Comparison of ENCODE assay signal across 16 cellular contexts in genomic region chr7:114930107-114930521, GRCh38. TPM values are rescaled to one million over a fixed set of nuclear protein-coding genes. Genes with fewer than 3 reads are reported as not detected.
DNase-seq lines count a peak whose midpoint lies in the region; ATAC-seq, FAIRE-seq and TF ChIP-seq lines count a peak whose summit lies in the region.
"Had no signal": no experiment of that assay in that cellular context is flagged by ENCODE, and none has a peak within 500 bp of the region (broad histone marks: within the 10 kb centered on the region; RNA-seq: fewer than 3 reads in every experiment).

No MANE protein-coding gene starts in this region.

- H3K4me1 ChIP-seq in GM12878 (ENCODE audit: control insufficient read depth, insufficient read depth, low read length): peaks cover 22% of the 10 kb centered on the region
- peaks cover 35 to 95% of the 10 kb centered on the region in 2 donors for H3K4me1 ChIP-seq in left lung

- CTCF ChIA-PET in GM12878 (lab: Yijun Ruan, JAX): interaction anchor here (1.1 to 7.8 kb wide), 3 partner anchors 10 to 13 kb away, joined by 4 to 48 read pairs (median 11); no protein-coding TSS in a partner anchor

- no peaks in the 10 kb centered on the region for H4K20me1 ChIP-seq in GM12878 (ENCODE audit: control insufficient read depth, insufficient read depth)

- POLR2A ChIA-PET in GM12878 (lab: Charles Lee): interaction anchor here (1.0 kb wide), 1 partner anchor 12 kb away, joined by 7 read pairs; no protein-coding TSS in a partner anchor

- H3K9me3 ChIP-seq in GM12878 (replicated peaks; ENCODE audit: control insufficient read depth, insufficient read depth, low read length) (no peaks in the 10 kb centered on the region), left lung (no peaks in the 10 kb centered on the region)

- no peak for TF ChIP-seq RAD21 in GM12878 (IDR thresholded peaks at IDR 0.05; ENCODE audit: insufficient read depth, low read depth, low read length)

- no peak overlapping the region for H2AFZ ChIP-seq in GM12878 (ENCODE audit: control insufficient read depth, low read depth, low read length)

- BruUV-seq in GM12878 (replicated peaks; lab: Mats Ljungman, UMichigan): no TSS peak

- in situ Hi-C loops in GM12878 (cut with MboI): no loop called here

- no peak for TF ChIP-seq CTCF in GM12878 (IDR thresholded peaks at IDR 0.05 in 2 of 3, conservative IDR thresholded peaks at IDR 0.05 in 1 of 3; ENCODE audit: control insufficient read depth in 2 of 3, extremely low read depth in 1 of 3, insufficient read depth in 1 of 3, low read depth in 3 of 3, low read length in 3 of 3)
- no peak for TF ChIP-seq CTCF in left lung (IDR thresholded peaks at IDR 0.05)

- H3K79me2 ChIP-seq in GM12878 (ENCODE audit: control insufficient read depth, insufficient read depth, low read length): peaks cover 98% of the 10 kb centered on the region

- DNase-seq in AG20443 (ENCODE audit: low spot score) (peak; percentile 7), H7 (peak; percentile 21), GM12878 (ENCODE audit: low read depth, low spot score) (no peak), left lung (no peak), pons (ENCODE audit: low spot score) (no peak), Kasumi-1 (lab: John Stamatoyannopoulos, UW) (no peak)
- DNase-seq in stimulated activated CD4-positive, alpha-beta T cell treated with anti-CD3 and anti-CD28 coated beads, Interleukin-2, amount 100 ng/mL, for 24 hours: no peak
- DNase-seq: activated CD4-positive, alpha-beta T cell treated with anti-CD3 and anti-CD28 coated beads, Interleukin-2, amount 50 U/mL, for 4 hours; DMS79; glutamatergic neuron; NCI-H1105 treated with DMSO at 0.1 percent for 48 hours; NCI-H345; trophoblast cell had no signal

- H3K27me3 ChIP-seq in H7 (ENCODE audit: control insufficient read depth, insufficient read depth, low read length) (no peaks in the 10 kb centered on the region), GM12878 (replicated peaks in 1 of 2; ENCODE audit: control insufficient read depth in 2 of 2, insufficient read depth in 2 of 2, low read length in 1 of 2) (no peaks in the 10 kb centered on the region), left lung (no peaks in the 10 kb centered on the region)

- no peak for FAIRE-seq in GM12878 (lab: Jason Lieb, UNC)

- SMC1A ChIA-PET in GM12878 (lab: Charles Lee; ENCODE audit: uncharacterized antibody, unreplicated experiment): interaction anchor here (1.0 to 8.9 kb wide), 5 partner anchors 9 to 64 kb away, joined by 4 to 122 read pairs (median 10); partner anchors contain the start of gene MDFIC

- intact Hi-C loops in GM12878 (cut with micrococcal nuclease; ENCODE audit: unreplicated experiment) (no loop called here), left lung (cut with DNase I) (loop anchor here in 1 of 2 donors (10.0 kb wide), 1 partner anchor 75 kb away; no protein-coding TSS in a partner anchor)

- ATAC-seq in GM12878 (no peak), left lung (peak; percentile 21), GM18502 (IDR thresholded peaks at IDR 0.05; ENCODE audit: poor library complexity, unreplicated experiment) (no peak)
- ATAC-seq: HCT116 had no signal

- TF ChIP-seq EP300 in GM12878 (IDR thresholded peaks at IDR 0.05; ENCODE audit: borderline replicate concordance in 1 of 2, control insufficient read depth in 1 of 2, low read depth in 2 of 2, low read length in 2 of 2): no peak

- TF ChIP-seq POLR2A in GM12878 (IDR thresholded peaks at IDR 0.05; ENCODE audit: low read depth, low read length): no peak

- 37% methylated on average over 3 of the region's 3 CpGs for WGBS in GM12878 (ENCODE audit: insufficient coverage, insufficient replicate concordance, low lambda C conversion rate, missing lambda C conversion rate)

- no peaks in the 10 kb centered on the region for H3K36me3 ChIP-seq in H7 (replicated peaks; ENCODE audit: control insufficient read depth, insufficient read depth, low read length)
- no peaks in the 10 kb centered on the region for H3K36me3 ChIP-seq in GM12878 (ENCODE audit: control insufficient read depth in 2 of 2, insufficient read depth in 2 of 2, low read length in 1 of 2)
- no peaks in the 10 kb centered on the region for H3K36me3 ChIP-seq in left lung

- peak overlapping the region; percentile 92 for H3K27ac ChIP-seq in GM12878 (ENCODE audit: control insufficient read depth, insufficient read depth)
- H3K27ac ChIP-seq in left lung: peak overlapping the region; percentile 68 to 69

- no peak overlapping the region for H3K4me3 ChIP-seq in H7 (ENCODE audit: insufficient read depth, low read depth, low read length)
- peak overlapping the region; percentile 29 for H3K4me3 ChIP-seq in GM12878
- H3K4me3 ChIP-seq in left lung: no peak overlapping the region
- H3K4me3 ChIP-seq: lung had no signal

- RAD21 ChIA-PET in GM12878 (lab: Charles Lee; ENCODE audit: unreplicated experiment): interaction anchor here (1.0 to 2.0 kb wide), 4 partner anchors 9 to 65 kb away, joined by 4 to 10 read pairs (median 4); no protein-coding TSS in a partner anchor

- H3K4me2 ChIP-seq in GM12878 (ENCODE audit: control insufficient read depth, insufficient read depth): peak overlapping the region; percentile 92

- H3K9ac ChIP-seq in GM12878 (ENCODE audit: control insufficient read depth, insufficient read depth, low read length): peak overlapping the region; percentile 49

TF ChIP-seq in GM12878, 131 proteins besides CTCF, POLR2A, EP300 and RAD21:
- TF ChIP-seq IKZF1 (conservative IDR thresholded peaks at IDR 0.05) (peak; percentile 21; the same call in 1 of the 2 replicates), CREB1 (IDR thresholded peaks at IDR 0.05; ENCODE audit: low read depth) (no peak), NR2C1 (IDR thresholded peaks at IDR 0.05) (no peak)

RNA-seq across cellular contexts. Expression of gene MDFIC, which starts 8.2 kb away (rescaled TPM):
- 14.4 and 16.8 TPM in 2 replicates for total RNA-seq in H7 (2014; rRNA removed; shearing (Covaris generic))
- 50.7 and 52.3 TPM in 2 replicates for total RNA-seq in GM12878 (2013; cell fraction: nucleolus; rRNA removed)
- 49.3 and 57.8 TPM in 2 replicates for total RNA-seq in GM12878 (2014; rRNA removed)
- total RNA-seq in GM12878 (2014; rRNA removed; fragmentation: Illumina TruSeq; extraction: Trizol): 54.7 and 58.4 TPM in 2 replicates
- 39.0 and 50.5 TPM in 2 replicates for total RNA-seq in GM12878 (2021)
- 17.2 TPM for polyA plus RNA-seq in GM12878 (2011; ENCODE audit: low read depth)
- 50.9 and 68.6 TPM in 2 replicates for polyA plus RNA-seq in GM12878 (2011; rRNA removed)
- polyA plus RNA-seq in GM12878 (2011; cell fraction: cytosol; rRNA removed): 25.8 and 32.4 TPM in 2 replicates
- 19.3 TPM in 2 replicates for polyA plus RNA-seq in GM12878 (2011; cell fraction: nucleus; rRNA removed)
- 36.3 and 36.8 TPM in 2 replicates for polyA plus RNA-seq in GM12878 (2012)
- polyA plus RNA-seq in GM12878 (2014; fragmentation: Illumina TruSeq; extraction: Trizol): 42.6 and 53.0 TPM in 2 replicates
- polyA plus RNA-seq in GM12878 (2014; fragmentation: Nextera tagmentation; extraction: Ambion mirVana): 10 to 100 TPM; 11.5 to 16.1 TPM
- polyA plus RNA-seq in GM12878 (2014; rRNA removed): 37.5 and 38.7 TPM in 2 replicates
- 10 to 100 TPM in 1 of 2 experiments, 1 to 10 TPM in 1; 7.3 to 35.3 TPM for polyA plus RNA-seq in GM12878 (2016; fragmentation: Nextera tagmentation; extraction: Ambion mirVana)
- 45.8 and 82.7 TPM in 2 replicates for polyA minus RNA-seq in GM12878 (2011; rRNA and poly(A)+ RNA removed)
- polyA minus RNA-seq in GM12878 (2011; cell fraction: cytosol; rRNA and poly(A)+ RNA removed): 27.0 and 34.0 TPM in 2 replicates
- polyA minus RNA-seq in GM12878 (2011; cell fraction: nucleus; rRNA and poly(A)+ RNA removed): 20.1 and 42.3 TPM in 2 replicates
- total RNA-seq in left lung: 10 to 100 TPM; 30.8 to 50.0 TPM

Comparison
In these comparisons a context has a peak if more than half of its experiments do, and no peak if none do; other contexts are left out.
1. DNase-seq: peak in AG20443 (single experiment) and H7 (single experiment); none in GM12878 (single experiment), left lung (0 of 2), pons (single experiment), stimulated activated CD4-positive, alpha-beta T cell treated with anti-CD3 and anti-CD28 coated beads, Interleukin-2, amount 100 ng/mL, for 24 hours (0 of 2) and Kasumi-1 (0 of 2).